Comparison of ENCODE assay signal across 8 cellular contexts in genomic region chr2:11344342-11344955, GRCh38. TPM values are rescaled to one million over a fixed set of nuclear protein-coding genes. Genes with fewer than 3 reads are reported as not detected.
DNase-seq lines count a peak whose midpoint lies in the region; ATAC-seq and TF ChIP-seq lines count a peak whose summit lies in the region.

ROCK2 (minus strand) TSS chr2:11344636; CDS start chr2:11344136, 500 bp downstream.

- peak in 1 of 2 donors; percentile 36 for TF ChIP-seq RAD21 in liver (IDR thresholded peaks at IDR 0.05)

- H3K27me3 ChIP-seq in liver (ENCODE audit: control insufficient read depth in 4 of 4, insufficient read depth in 4 of 4, low read length in 3 of 4) = no peaks in the 10 kb centered on the region

- peak; percentile 58 for ATAC-seq in GM19043 (IDR thresholded peaks at IDR 0.05; ENCODE audit: low read depth, unreplicated experiment)
- ATAC-seq in HG03354 (IDR thresholded peaks at IDR 0.05; ENCODE audit: poor library complexity, severe bottlenecking, unreplicated experiment) = peak; percentile 66

- TF ChIP-seq CTCF in liver (IDR thresholded peaks at IDR 0.05; ENCODE audit: low read depth, low read length, missing input control) = no peak

- H3K9ac ChIP-seq in liver (ENCODE audit: low read depth in 1 of 2, low read length in 2 of 2) = peak within 1 kb of the TSS; percentile 67 to 80

- peak within 1 kb of the TSS; percentile 95 to 97 for H3K27ac ChIP-seq in liver (ENCODE audit: low read depth in 1 of 2, low read length in 2 of 2)

- H3K4me3 ChIP-seq in liver (ENCODE audit: low read depth in 1 of 3, low read length in 3 of 3) = peak within 1 kb of the TSS; percentile 80 to 99 (median 96)

- no peaks in the 10 kb centered on the region for H3K9me3 ChIP-seq in liver (ENCODE audit: control insufficient read depth in 4 of 4, low read length in 3 of 4)

- peak; percentile 73 to 79 for DNase-seq in AML-193 (lab: John Stamatoyannopoulos, UW)
- peak; percentile 17 for DNase-seq in NCI-H524 treated with DMSO at 0.1 percent for 48 hours (lab: John Stamatoyannopoulos, UW)
- peak; percentile 58 for DNase-seq in activated CD4-positive, alpha-beta T cell treated with anti-CD3 and anti-CD28 coated beads, Interleukin-2, amount 50 U/mL, for 1 hour
- DNase-seq in dermis blood vessel endothelial cell = peak; percentile 84
- DNase-seq in stimulated activated CD4-positive, alpha-beta T cell treated with anti-CD3 and anti-CD28 coated beads, Interleukin-4, amount 100 ng/mL, for 4 hours = peak; percentile 66 to 76

- under 1% methylated on average over 90 of the region's 90 CpGs for WGBS in liver

- H3K4me1 ChIP-seq in liver (ENCODE audit: control insufficient read depth in 4 of 4, insufficient read depth in 4 of 4, low read length in 3 of 4) = peaks cover 4 to 54% (median 34%) of the 10 kb centered on the region in 4 donors

- no peaks in the 10 kb centered on the region for H3K36me3 ChIP-seq in liver (ENCODE audit: control insufficient read depth in 4 of 4, insufficient read depth in 3 of 4, low read depth in 1 of 4, low read length in 3 of 4)

TF ChIP-seq in liver, 16 proteins besides CTCF, POLR2A, EP300 and RAD21:
- peak; percentile 3 for TF ChIP-seq YY1 (IDR thresholded peaks at IDR 0.05)
- TF ChIP-seq RXRA (IDR thresholded peaks at IDR 0.05) = peak; percentile 57 to 81
- no peak for TF ChIP-seq FOXA1 (IDR thresholded peaks at IDR 0.05)
- TF ChIP-seq SP1 (IDR thresholded peaks at IDR 0.05) = peak; percentile 34

RNA-seq across cellular contexts. Expression of gene ROCK2, which starts in this region (rescaled TPM):
- 65.9 and 83.3 TPM in 2 replicates for total RNA-seq in dermis blood vessel endothelial cell
- 10 to 100 TPM; 16.1 to 31.0 TPM for total RNA-seq in liver
- 1 to 10 TPM; 5.3 to 8.3 TPM for polyA plus RNA-seq in liver

Comparison
In these comparisons a context has a peak if more than half of its experiments do, and no peak if none do; other contexts are left out.
1. Peak in every context shown above with its lines: DNase-seq, ATAC-seq, H3K4me3 ChIP-seq and H3K27ac ChIP-seq.
2. DNase-seq: peak in every context shown above with its lines; median percentile 84 in dermis blood vessel endothelial cell; 76 in AML-193; 71 in stimulated activated CD4-positive, alpha-beta T cell treated with anti-CD3 and anti-CD28 coated beads, Interleukin-4, amount 100 ng/mL, for 4 hours; 58 in activated CD4-positive, alpha-beta T cell treated with anti-CD3 and anti-CD28 coated beads, Interleukin-2, amount 50 U/mL, for 1 hour; 17 in NCI-H524 treated with DMSO at 0.1 percent for 48 hours.